Comparison of ENCODE assay signal across 19 cellular contexts in the genomic region with DNA sequence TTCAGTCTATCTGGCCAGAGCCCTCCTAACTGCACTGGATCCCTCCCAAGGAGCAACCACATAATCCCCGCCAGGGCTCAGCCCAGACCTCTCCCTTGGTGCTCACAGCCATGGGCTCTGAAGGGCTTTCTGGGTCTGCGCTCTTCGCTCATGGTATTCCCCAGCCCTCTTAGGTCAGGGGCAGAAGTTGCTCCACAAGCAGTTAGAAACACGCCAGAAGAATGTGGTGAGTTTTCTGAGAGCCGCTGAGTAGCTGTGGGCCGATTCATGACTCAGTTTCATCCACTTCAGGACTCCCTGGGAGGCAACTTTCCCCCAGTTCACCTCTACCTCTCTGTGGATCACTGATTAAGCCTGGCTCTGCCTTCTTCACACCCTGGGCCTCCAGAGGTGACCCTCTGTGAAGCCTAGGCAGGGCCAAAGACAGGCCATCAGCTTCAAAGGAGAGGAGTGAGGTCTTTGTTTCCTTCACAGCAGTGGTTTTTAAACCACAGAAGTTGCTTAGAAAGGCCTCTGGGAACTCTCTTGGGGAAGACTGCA.
A peak's percentile ranks its signal among the peaks of the same experiment; 100 is the strongest.
DNase-seq lines count a peak whose midpoint lies in the region; ATAC-seq and TF ChIP-seq lines count a peak whose summit lies in the region.
"Had no signal": no experiment of that assay in that cellular context is flagged by ENCODE, and none has a peak within 500 bp of the region (broad histone marks: within the 10 kb centered on the region; RNA-seq: fewer than 3 reads in every experiment).

No MANE protein-coding gene starts in this region.

- H3K4me3 ChIP-seq in left lung = no peak overlapping the region
- H3K4me3 ChIP-seq in thyroid gland (replicated peaks in 1 of 3) = no peak overlapping the region
- H3K4me3 ChIP-seq: dorsolateral prefrontal cortex, suprapubic skin had no signal

- H3K9me3 ChIP-seq in left lung (no peaks in the 10 kb centered on the region), thyroid gland (no peaks in the 10 kb centered on the region)
- H3K9me3 ChIP-seq: BE2C, suprapubic skin had no signal

- POLR2A ChIA-PET in naive thymus-derived CD8-positive, alpha-beta T cell (lab: Charles Lee) = no interaction called here

- no peaks in the 10 kb centered on the region for H3K36me3 Mint-ChIP-seq in dendritic cell treated with granulocyte-macrophage colony-stimulating factor and Interleukin-4, amounts not matched to agents 40 ng/mL and 50 ng/mL, for 4 days (ENCODE audit: low read depth)
- peaks cover 0 to 11% (median 4%) of the 10 kb centered on the region in 3 donors for H3K36me3 Mint-ChIP-seq in naive thymus-derived CD8-positive, alpha-beta T cell
- H3K36me3 Mint-ChIP-seq: brain had no signal

- H3K27ac ChIP-seq in left lung (no peak overlapping the region), thyroid gland (peak overlapping the region in 2 of 3 donors; percentile 16 to 48)
- H3K27ac ChIP-seq: dorsolateral prefrontal cortex, suprapubic skin had no signal

- peak; percentile 62 for DNase-seq in HK-2 (ENCODE audit: unreplicated experiment)
- DNase-seq in left lung = peak in 1 of 2 donors; percentile 48
- peak; percentile 69 to 78 for DNase-seq in thyroid gland
- DNase-seq in medulla oblongata (ENCODE audit: extremely low spot score) = no peak
- DNase-seq in naive thymus-derived CD8-positive, alpha-beta T cell = no peak
- DNase-seq: activated CD4-positive, alpha-beta T cell treated with anti-CD3 and anti-CD28 coated beads for 4 hours; activated CD8-positive, alpha-beta memory T cell treated with anti-CD3 and anti-CD28 coated beads, Interleukin-2, amount 50 U/mL, for 48 hours; BE2C; dorsolateral prefrontal cortex; hippocampal formation; NCI-H1092 treated with DMSO at 0.1 percent for 48 hours; occipital lobe; stimulated activated CD4-positive, alpha-beta T cell treated with anti-CD3 and anti-CD28 coated beads, Interleukin-4, amount 100 ng/mL, for 1 hour; T1000 had no signal

- WGBS in thyroid gland, 2 donors = 28 to 31% methylated on average over 5 to 6 of the region's 6 CpGs

- peaks cover 2% of the 10 kb centered on the region for H3K27me3 Mint-ChIP-seq in dendritic cell treated with granulocyte-macrophage colony-stimulating factor and Interleukin-4, amounts not matched to agents 40 ng/mL and 50 ng/mL, for 4 days
- H3K27me3 Mint-ChIP-seq in naive thymus-derived CD8-positive, alpha-beta T cell = peaks cover 0 to 3% (median 0%) of the 10 kb centered on the region in 5 donors

- H3K9me3 Mint-ChIP-seq in dendritic cell treated with granulocyte-macrophage colony-stimulating factor and Interleukin-4, amounts not matched to agents 40 ng/mL and 50 ng/mL, for 4 days = peaks cover 16% of the 10 kb centered on the region
- peaks cover 0 to 12% (median 5%) of the 10 kb centered on the region in 9 donors for H3K9me3 Mint-ChIP-seq in naive thymus-derived CD8-positive, alpha-beta T cell

- ATAC-seq in left lung = peak; percentile 83
- no peak for ATAC-seq in HG03135 (IDR thresholded peaks at IDR 0.05; ENCODE audit: unreplicated experiment)
- ATAC-seq in HG03571 (IDR thresholded peaks at IDR 0.05; ENCODE audit: unreplicated experiment) = no peak
- ATAC-seq in naive thymus-derived CD8-positive, alpha-beta T cell = no peak

- peaks cover 32% of the 10 kb centered on the region for H3K4me1 Mint-ChIP-seq in dendritic cell treated with granulocyte-macrophage colony-stimulating factor and Interleukin-4, amounts not matched to agents 40 ng/mL and 50 ng/mL, for 4 days (ENCODE audit: low read depth)
- peaks cover 8 to 13% (median 11%) of the 10 kb centered on the region in 4 donors for H3K4me1 Mint-ChIP-seq in naive thymus-derived CD8-positive, alpha-beta T cell

- no peak overlapping the region for H3K4me3 Mint-ChIP-seq in dendritic cell treated with granulocyte-macrophage colony-stimulating factor and Interleukin-4, amounts not matched to agents 40 ng/mL and 50 ng/mL, for 4 days
- H3K4me3 Mint-ChIP-seq in naive thymus-derived CD8-positive, alpha-beta T cell = no peak overlapping the region
- H3K4me3 Mint-ChIP-seq: brain had no signal

- peak overlapping the region; percentile 61 for H3K27ac Mint-ChIP-seq in dendritic cell treated with granulocyte-macrophage colony-stimulating factor and Interleukin-4, amounts not matched to agents 40 ng/mL and 50 ng/mL, for 4 days
- peak overlapping the region in 1 of 10 donors; percentile 24 for H3K27ac Mint-ChIP-seq in naive thymus-derived CD8-positive, alpha-beta T cell
- H3K27ac Mint-ChIP-seq: brain had no signal

- H3K27me3 ChIP-seq in left lung (no peaks in the 10 kb centered on the region), thyroid gland (no peaks in the 10 kb centered on the region)
- H3K27me3 ChIP-seq: BE2C, dorsolateral prefrontal cortex, suprapubic skin had no signal

- H3K36me3 ChIP-seq in left lung (no peaks in the 10 kb centered on the region), thyroid gland (no peaks in the 10 kb centered on the region)
- H3K36me3 ChIP-seq: BE2C, suprapubic skin had no signal

- intact Hi-C loops in dendritic cell treated with granulocyte-macrophage colony-stimulating factor and Interleukin-4, amounts not matched to agents 40 ng/mL and 50 ng/mL, for 4 days (cut with micrococcal nuclease) = no loop called here
- intact Hi-C loops in left lung (cut with DNase I) (no loop called here), thyroid gland (cut with DNase I) (no loop called here)

- TF ChIP-seq CTCF in left lung (IDR thresholded peaks at IDR 0.05) (no peak), thyroid gland (IDR thresholded peaks at IDR 0.05) (no peak)

- no peak for TF ChIP-seq POLR2A in thyroid gland (IDR thresholded peaks at IDR 0.05)

- H3K4me1 ChIP-seq in left lung (peaks cover 3 to 13% of the 10 kb centered on the region in 2 donors), thyroid gland (peaks cover 9 to 26% of the 10 kb centered on the region in 2 donors)
- H3K4me1 ChIP-seq: BE2C, suprapubic skin had no signal

Comparison
In these comparisons a context has a peak if more than half of its experiments do, and no peak if none do; other contexts are left out.
1. DNase-seq: peak in HK-2 (single experiment) and thyroid gland (2 of 2); none in medulla oblongata (single experiment) and naive thymus-derived CD8-positive, alpha-beta T cell (0 of 10).
2. H3K27ac ChIP-seq: peak in thyroid gland (2 of 3); none in left lung (0 of 2).